ENCODE assay signal across 20 cellular contexts in genomic region chr15:26134812-26135211, GRCh38.
DNase-seq lines count a peak whose midpoint lies in the region; ATAC-seq, FAIRE-seq and TF ChIP-seq lines count a peak whose summit lies in the region.
"Had no signal": no experiment of that assay in that cellular context is flagged by ENCODE, and none has a peak within 500 bp of the region (broad histone marks: within the 10 kb centered on the region; RNA-seq: fewer than 3 reads in every experiment).

No MANE protein-coding gene starts in this region.

- H3K4me1 ChIP-seq in H1 (replicated peaks in 1 of 4; ENCODE audit: control insufficient read depth in 3 of 4, insufficient read depth in 4 of 4, low read length in 3 of 4): peaks cover 0 to 18% (median 12%) of the 10 kb centered on the region in 4 experiments; a peak in 6 of 7 replicates
- peaks cover 7% of the 10 kb centered on the region for H3K4me1 ChIP-seq in mesendoderm (ENCODE audit: control insufficient read depth, low read depth, low read length)
- H3K4me1 ChIP-seq in right lobe of liver: no peaks in the 10 kb centered on the region
- H3K4me1 ChIP-seq: BLaER1, Caco-2 had no signal

- no peak overlapping the region for H3K4ac ChIP-seq in H1 (replicated peaks; ENCODE audit: insufficient read length, low read depth, low read length)
- no peak overlapping the region for H3K4ac ChIP-seq in mesendoderm (ENCODE audit: low read depth, low read length)

- no peak overlapping the region for H3K4me3 ChIP-seq in H1 (ENCODE audit: extremely low read depth in 1 of 4, insufficient read depth in 2 of 4, low read depth in 3 of 4, low read length in 4 of 4)
- H3K4me3 ChIP-seq in mesendoderm (ENCODE audit: low read length): no peak overlapping the region
- no peak overlapping the region for H3K4me3 ChIP-seq in right lobe of liver
- H3K4me3 ChIP-seq: BLaER1, GM12878, GM23248 had no signal

- TF ChIP-seq POLR2A in H1 (IDR thresholded peaks at IDR 0.05; ENCODE audit: control extremely low read depth in 1 of 2, low read depth in 2 of 2, low read length in 2 of 2) (no peak), right lobe of liver (IDR thresholded peaks at IDR 0.05) (no peak)

- 70% methylated on average over 11 of the region's 11 CpGs; no CpG with 5 or more reads in 1 of the 2 experiments for WGBS in H1 (ENCODE audit: extremely low coverage in 1 of 2, insufficient coverage in 1 of 2, insufficient read length in 1 of 2, insufficient replicate concordance in 2 of 2, low coverage in 1 of 2, low lambda C conversion rate in 2 of 2, missing lambda C conversion rate in 1 of 2), 2 experiments
- no CpG with 5 or more reads among the region's 11 CpGs for WGBS in mesendoderm (ENCODE audit: extremely low coverage, insufficient coverage, low lambda C conversion rate)
- WGBS in right lobe of liver (ENCODE audit: insufficient coverage, low coverage, low lambda C conversion rate, missing lambda C conversion rate): 45% methylated on average over 5 of the region's 11 CpGs

- no peak for TF ChIP-seq CTCF in H1 (IDR thresholded peaks at IDR 0.05; ENCODE audit: control extremely low read depth in 1 of 3, insufficient read depth in 1 of 3, low read depth in 1 of 3, low read length in 3 of 3)
- no peak for TF ChIP-seq CTCF in right lobe of liver (IDR thresholded peaks at IDR 0.05)

- no peak overlapping the region for H3K23ac ChIP-seq in H1 (ENCODE audit: insufficient read length)
- no peak overlapping the region for H3K23ac ChIP-seq in mesendoderm (ENCODE audit: low read length)

- H3K27me3 ChIP-seq in H1 (replicated peaks in 1 of 4; ENCODE audit: control insufficient read depth in 3 of 4, extremely low read depth in 1 of 4, insufficient read depth in 3 of 4, low read length in 3 of 4) (no peaks in the 10 kb centered on the region), mesendoderm (ENCODE audit: insufficient read depth, low read length, poor library complexity) (no peaks in the 10 kb centered on the region), right lobe of liver (no peaks in the 10 kb centered on the region)
- H3K27me3 ChIP-seq: BLaER1 had no signal

- H3K18ac ChIP-seq in H1 (ENCODE audit: extremely low read depth, low read length) (no peak overlapping the region), mesendoderm (ENCODE audit: low read length) (no peak overlapping the region)

- H3K9ac ChIP-seq in H1 (replicated peaks in 1 of 4; ENCODE audit: extremely low read depth in 1 of 4, low read depth in 3 of 4, low read length in 3 of 4) (no peak overlapping the region), mesendoderm (ENCODE audit: low read length) (no peak overlapping the region)
- H3K9ac ChIP-seq: BLaER1, GM23248 had no signal

- no peak overlapping the region for H2BK5ac ChIP-seq in H1 (ENCODE audit: low read depth, low read length)
- H2BK5ac ChIP-seq in mesendoderm (ENCODE audit: low read length): no peak overlapping the region

- peak overlapping the region; percentile 89 for H2BK12ac ChIP-seq in H1 (ENCODE audit: low read depth, low read length)

- H3K4me2 ChIP-seq in H1 (ENCODE audit: insufficient read depth in 1 of 2, low read depth in 2 of 2, low read length in 2 of 2) (peak overlapping the region in 1 of 2 experiments; percentile 77; a peak in 1 of 4 replicates), mesendoderm (ENCODE audit: low read length) (no peak overlapping the region)
- H3K4me2 ChIP-seq: BLaER1 had no signal

- CTCF ChIA-PET in H1 (lab: Charles Lee; ENCODE audit: partially characterized antibody): no interaction called here

- no peak overlapping the region for H4K5ac ChIP-seq in H1 (ENCODE audit: insufficient read length, low read depth, low read length)
- no peak overlapping the region for H4K5ac ChIP-seq in mesendoderm (ENCODE audit: low read length)

- no peaks in the 10 kb centered on the region; the same call in 1 of the 2 replicates for H3K23me2 ChIP-seq in H1 (ENCODE audit: low read depth, low read length)

- no peak overlapping the region for H3K27ac ChIP-seq in H1 (ENCODE audit: low read depth, low read length)
- H3K27ac ChIP-seq in mesendoderm (ENCODE audit: low read depth, low read length): no peak overlapping the region
- no peak overlapping the region for H3K27ac ChIP-seq in right lobe of liver
- H3K27ac ChIP-seq: 22Rv1, BLaER1, C4-2B, GM23248 had no signal

- H3K56ac ChIP-seq in H1 (replicated peaks; ENCODE audit: insufficient read length, low read depth, low read length) (no peak overlapping the region), mesendoderm (ENCODE audit: low read length) (no peak overlapping the region)

- FAIRE-seq in H1 (lab: Jason Lieb, UNC): no peak
- FAIRE-seq: A204.1, GM12878, H54 had no signal

- no peak for TF ChIP-seq RAD21 in H1 (IDR thresholded peaks at IDR 0.05 in 1 of 2, conservative IDR thresholded peaks at IDR 0.05 in 1 of 2; ENCODE audit: low read depth in 2 of 2, low read length in 2 of 2)

- H3K9me3 ChIP-seq in H1 (ENCODE audit: insufficient read depth in 2 of 2, low read depth in 1 of 2, low read length in 1 of 2) (no peaks in the 10 kb centered on the region), right lobe of liver (no peaks in the 10 kb centered on the region)
- H3K9me3 ChIP-seq: BLaER1, Caco-2 had no signal

- ATAC-seq in right lobe of liver: no peak
- ATAC-seq in GM18867 (IDR thresholded peaks at IDR 0.05; ENCODE audit: unreplicated experiment): no peak
- ATAC-seq: CD8-positive, alpha-beta T cell; GM12878 had no signal

- peak overlapping the region; percentile 37; the same call in 1 of the 2 replicates for H2BK20ac ChIP-seq in H1 (ENCODE audit: low read length)

- H4K20me1 ChIP-seq in H1 (replicated peaks in 1 of 2; ENCODE audit: control insufficient read depth in 1 of 2, insufficient read depth in 2 of 2, low read length in 2 of 2): no peaks in the 10 kb centered on the region
- H4K20me1 ChIP-seq: BLaER1 had no signal

- H2AFZ ChIP-seq in H1 (ENCODE audit: low read length): no peak overlapping the region
- H2AFZ ChIP-seq: GM23248 had no signal

- no peak overlapping the region; the same call in 1 of the 2 replicates for H2AK5ac ChIP-seq in H1 (ENCODE audit: low read depth, low read length)
- H2AK5ac ChIP-seq in mesendoderm (ENCODE audit: low read length): no peak overlapping the region

- H3K79me2 ChIP-seq in H1 (ENCODE audit: control insufficient read depth in 1 of 2, insufficient read depth in 2 of 2, low read length in 2 of 2) (no peaks in the 10 kb centered on the region), mesendoderm (ENCODE audit: control insufficient read depth, insufficient read depth, low read length) (no peaks in the 10 kb centered on the region)

- H2BK120ac ChIP-seq in H1 (replicated peaks; ENCODE audit: low read depth, low read length) (no peak overlapping the region), mesendoderm (ENCODE audit: low read depth, low read length) (no peak overlapping the region)

- H3K36me3 ChIP-seq in H1 (ENCODE audit: control insufficient read depth in 2 of 4, insufficient read depth in 4 of 4, low read length in 3 of 4) (no peaks in the 10 kb centered on the region), mesendoderm (ENCODE audit: control insufficient read depth, insufficient read depth, low read length) (no peaks in the 10 kb centered on the region), right lobe of liver (no peaks in the 10 kb centered on the region)
- H3K36me3 ChIP-seq: BLaER1 had no signal

- H4K8ac ChIP-seq in H1 (ENCODE audit: extremely low read depth, insufficient read depth, low read length): no peak overlapping the region
- H4K8ac ChIP-seq in mesendoderm (ENCODE audit: low read depth, low read length): no peak overlapping the region

- intact Hi-C loops in right lobe of liver (cut with DNase I): no loop called here

- H4K91ac ChIP-seq in H1 (replicated peaks; ENCODE audit: insufficient read length, low read length): no peak overlapping the region

- H2BK15ac ChIP-seq in H1 (ENCODE audit: low read length) (no peak overlapping the region), mesendoderm (replicated peaks; ENCODE audit: low read depth) (no peak overlapping the region)

- no peak overlapping the region for H3K14ac ChIP-seq in H1 (ENCODE audit: insufficient read length)

- H3K79me1 ChIP-seq in H1 (ENCODE audit: low read depth, low read length) (no peaks in the 10 kb centered on the region), mesendoderm (ENCODE audit: low read length) (no peaks in the 10 kb centered on the region)

- DNase-seq in NCI-H748 (lab: John Stamatoyannopoulos, UW; ENCODE audit: unreplicated experiment): peak; percentile 46
- DNase-seq in NCI-H748 treated with DMSO at 0.1 percent for 48 hours (lab: John Stamatoyannopoulos, UW): no peak
- no peak for DNase-seq in H1 (ENCODE audit: low read depth in 1 of 2, low spot score in 2 of 2)
- DNase-seq in mesendoderm: peak; percentile 28
- DNase-seq in right lobe of liver: no peak
- DNase-seq: Caco-2; CD4-positive, CD25-positive, alpha-beta regulatory T cell; CD8-positive, alpha-beta T cell; DMS153; DND-41; GDM1; GM23248; HCEC 1CT had no signal

- no peak for TF ChIP-seq EP300 in H1 (IDR thresholded peaks at IDR 0.05; ENCODE audit: borderline replicate concordance in 1 of 2, low read depth in 2 of 2, low read length in 2 of 2)

- POLR2A ChIA-PET in H1 (lab: Charles Lee; ENCODE audit: partially characterized antibody): no interaction called here

TF ChIP-seq in H1, 55 proteins besides CTCF, POLR2A, EP300 and RAD21:
- TF ChIP-seq, protein P1, sequence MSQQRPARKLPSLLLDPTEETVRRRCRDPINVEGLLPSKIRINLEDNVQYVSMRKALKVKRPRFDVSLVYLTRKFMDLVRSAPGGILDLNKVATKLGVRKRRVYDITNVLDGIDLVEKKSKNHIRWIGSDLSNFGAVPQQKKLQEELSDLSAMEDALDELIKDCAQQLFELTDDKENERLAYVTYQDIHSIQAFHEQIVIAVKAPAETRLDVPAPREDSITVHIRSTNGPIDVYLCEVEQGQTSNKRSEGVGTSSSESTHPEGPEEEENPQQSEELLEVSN (IDR thresholded peaks at IDR 0.05): peak; percentile 50; the same call in 1 of the 2 replicates
- TF ChIP-seq ATF3 (IDR thresholded peaks at IDR 0.05; ENCODE audit: insufficient read depth, low read depth, low read length): no peak

Comparison
In these comparisons a context has a peak if more than half of its experiments do, and no peak if none do; other contexts are left out.
1. DNase-seq: peak in NCI-H748 (single experiment) and mesendoderm (single experiment); none in NCI-H748 treated with DMSO at 0.1 percent for 48 hours (single experiment), H1 (0 of 2) and right lobe of liver (0 of 3).